Comparison of ENCODE assay signal across 9 cellular contexts in genomic region chr9:88173378-88173999, GRCh38. TPM values are rescaled to one million over a fixed set of nuclear protein-coding genes. Genes with fewer than 3 reads are reported as not detected.
A peak's percentile ranks its signal among the peaks of the same experiment; 100 is the strongest.
DNase-seq lines count a peak whose midpoint lies in the region; ATAC-seq and TF ChIP-seq lines count a peak whose summit lies in the region.
"Had no signal": no experiment of that assay in that cellular context is flagged by ENCODE, and none has a peak within 500 bp of the region (broad histone marks: within the 10 kb centered on the region; RNA-seq: fewer than 3 reads in every experiment).

No MANE protein-coding gene starts in this region.

- DNase-seq in DMS53 (lab: John Stamatoyannopoulos, UW) (peak; percentile 41), DMS53 treated with DMSO at 0.1 percent for 48 hours (lab: John Stamatoyannopoulos, UW; ENCODE audit: unreplicated experiment) (no peak), NCI-H1092 (lab: John Stamatoyannopoulos, UW) (peak; percentile 30), WERI-Rb-1 (peak; percentile 76), dermis microvascular lymphatic vessel endothelial cell (ENCODE audit: low read depth in 2 of 2) (peak; percentile 66 to 85), mucosa of gallbladder (ENCODE audit: low spot score) (peak; percentile 64), upper lobe of right lung (no peak), omental fat pad (ENCODE audit: low spot score) (no peak)

- no peaks in the 10 kb centered on the region for H3K36me3 ChIP-seq in WERI-Rb-1
- no peaks in the 10 kb centered on the region for H3K36me3 ChIP-seq in upper lobe of right lung
- H3K36me3 ChIP-seq: BLaER1 had no signal

- no peak overlapping the region for H3K4me3 ChIP-seq in WERI-Rb-1 (ENCODE audit: low read depth, low read length)
- no peak overlapping the region for H3K4me3 ChIP-seq in upper lobe of right lung
- H3K4me3 ChIP-seq: BLaER1 had no signal

- TF ChIP-seq CTCF in WERI-Rb-1 (IDR thresholded peaks at IDR 0.05; ENCODE audit: low read depth, low read length): peak; percentile 72
- peak; percentile 67 for TF ChIP-seq CTCF in upper lobe of right lung (IDR thresholded peaks at IDR 0.05)
- no peak for TF ChIP-seq CTCF in omental fat pad (IDR thresholded peaks at IDR 0.05)

- H3K9me3 ChIP-seq in WERI-Rb-1 (ENCODE audit: severe bottlenecking): peaks cover 2% of the 10 kb centered on the region
- H3K9me3 ChIP-seq in upper lobe of right lung: no peaks in the 10 kb centered on the region

- H3K27me3 ChIP-seq in WERI-Rb-1 (ENCODE audit: insufficient read depth, low read depth, severe bottlenecking) (no peaks in the 10 kb centered on the region), upper lobe of right lung (no peaks in the 10 kb centered on the region)
- H3K27me3 ChIP-seq: BLaER1 had no signal

- ATAC-seq in upper lobe of right lung (peak; percentile 81), omental fat pad (ENCODE audit: low FRiP score) (no peak)

- H3K27ac ChIP-seq in WERI-Rb-1: no peak overlapping the region
- H3K27ac ChIP-seq in upper lobe of right lung: no peak overlapping the region
- H3K27ac ChIP-seq: BLaER1 had no signal

- H3K4me1 ChIP-seq in upper lobe of right lung: no peaks in the 10 kb centered on the region

- intact Hi-C loops in upper lobe of right lung (cut with DNase I): no loop called here

RNA-seq across cellular contexts. Expression of gene SPATA31C2, which starts 35.2 kb away (rescaled TPM):
- total RNA-seq in dermis microvascular lymphatic vessel endothelial cell (not detected in 2 replicates), mucosa of gallbladder (not detected), upper lobe of right lung (not detected), omental fat pad (not detected)

Comparison
In these comparisons a context has a peak if more than half of its experiments do, and no peak if none do; other contexts are left out.
1. DNase-seq: peak in DMS53 (single experiment), NCI-H1092 (single experiment), WERI-Rb-1 (single experiment), dermis microvascular lymphatic vessel endothelial cell (2 of 2) and mucosa of gallbladder (single experiment); none in DMS53 treated with DMSO at 0.1 percent for 48 hours (single experiment), upper lobe of right lung (single experiment) and omental fat pad (single experiment).
2. CTCF ChIP-seq: peak in WERI-Rb-1 (single experiment) and upper lobe of right lung (single experiment); none in omental fat pad (0 of 3).